In the genomic region with DNA sequence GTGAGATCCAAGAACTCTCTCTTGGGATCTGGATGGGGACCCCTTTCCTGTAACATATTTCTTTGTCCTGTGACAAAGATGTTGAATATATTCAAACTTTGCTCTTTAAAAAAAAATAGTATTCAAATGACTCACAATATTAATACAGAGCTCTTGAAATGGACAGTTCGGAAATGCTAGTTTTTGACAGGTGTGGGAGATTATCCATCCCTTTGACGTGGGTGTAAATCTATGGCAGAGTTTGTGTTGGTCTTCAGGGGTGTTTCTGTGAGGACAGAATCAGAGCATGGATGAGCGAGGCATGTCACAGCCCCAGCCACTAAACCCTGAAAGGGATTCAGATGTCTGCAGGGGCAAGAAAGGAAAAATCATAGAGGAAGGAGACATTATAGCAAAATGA, we compare ENCODE assay signal across 13 cellular contexts. TPM values are rescaled to one million over a fixed set of nuclear protein-coding genes. Genes with fewer than 3 reads are reported as not detected.
A peak's percentile ranks its signal among the peaks of the same experiment; 100 is the strongest.
DNase-seq lines count a peak whose midpoint lies in the region; ATAC-seq and TF ChIP-seq lines count a peak whose summit lies in the region.
"Had no signal": no experiment of that assay in that cellular context is flagged by ENCODE, and none has a peak within 500 bp of the region (broad histone marks: within the 10 kb centered on the region; RNA-seq: fewer than 3 reads in every experiment).

No MANE protein-coding gene starts in this region.

- POLR2A ChIA-PET in WTC11 (lab: Charles Lee) = no interaction called here

- no peaks in the 10 kb centered on the region for H3K9me3 ChIP-seq in skeletal muscle satellite cell (replicated peaks; ENCODE audit: low read length)

- H3K9me3 Mint-ChIP-seq in WTC11 = peaks cover 21% of the 10 kb centered on the region
- H3K9me3 Mint-ChIP-seq in nephron progenitor cell = peaks cover 56% of the 10 kb centered on the region
- H3K9me3 Mint-ChIP-seq in activated T-cell treated with anti-CD3 and anti-CD28 coated beads, Interleukin-2, amount 50 U/mL, for 24 hours = peaks cover 4% of the 10 kb centered on the region
- peaks cover 14% of the 10 kb centered on the region; the same call in 2 of the 3 replicates for H3K9me3 Mint-ChIP-seq in GM23338

- H3K36me3 ChIP-seq in skeletal muscle satellite cell (ENCODE audit: insufficient read depth, low read length) = no peaks in the 10 kb centered on the region
- no peaks in the 10 kb centered on the region for H3K36me3 ChIP-seq in GM23338 (ENCODE audit: insufficient read depth)

- H3K27me3 ChIP-seq in skeletal muscle satellite cell (ENCODE audit: control insufficient read depth, insufficient read depth, low read length) (no peaks in the 10 kb centered on the region), GM23338 (ENCODE audit: insufficient read depth) (no peaks in the 10 kb centered on the region)

- peak overlapping the region; percentile 28; the same call in 1 of the 2 replicates for H3K27ac Mint-ChIP-seq in WTC11
- H3K27ac Mint-ChIP-seq in nephron progenitor cell = peak overlapping the region; percentile 21
- no peak overlapping the region for H3K27ac Mint-ChIP-seq in activated T-cell treated with anti-CD3 and anti-CD28 coated beads, Interleukin-2, amount 50 U/mL, for 24 hours
- H3K27ac Mint-ChIP-seq in GM23338 = no peak overlapping the region
- H3K27ac Mint-ChIP-seq: CD4-positive, alpha-beta memory T cell had no signal

- H3K4me1 Mint-ChIP-seq in WTC11 = peaks cover 56% of the 10 kb centered on the region
- H3K4me1 Mint-ChIP-seq in nephron progenitor cell = peaks cover 35% of the 10 kb centered on the region
- no peaks in the 10 kb centered on the region for H3K4me1 Mint-ChIP-seq in activated T-cell treated with anti-CD3 and anti-CD28 coated beads, Interleukin-2, amount 50 U/mL, for 24 hours (ENCODE audit: low read depth)
- H3K4me1 Mint-ChIP-seq in GM23338 = peaks cover 39% of the 10 kb centered on the region
- H3K4me1 Mint-ChIP-seq: CD4-positive, alpha-beta memory T cell had no signal

- H3F3A ChIP-seq in GM23338 (replicated peaks; ENCODE audit: low read depth) = no peaks in the 10 kb centered on the region

- CTCF ChIA-PET in WTC11 (lab: Charles Lee) = no interaction called here

- no peaks in the 10 kb centered on the region for H3K9me2 ChIP-seq in GM23338 (ENCODE audit: insufficient read depth)

- no peak overlapping the region for H3K9ac ChIP-seq in skeletal muscle satellite cell (ENCODE audit: low read depth, low read length)

- no peak overlapping the region for H2AFZ ChIP-seq in GM23338

- H4K20me1 ChIP-seq in GM23338 (replicated peaks; ENCODE audit: insufficient read depth) = no peaks in the 10 kb centered on the region

- no peak overlapping the region for H3K4me3 ChIP-seq in skeletal muscle satellite cell (ENCODE audit: low read length)
- no peak overlapping the region for H3K4me3 ChIP-seq in GM23338

- no peak overlapping the region for H3K4me3 Mint-ChIP-seq in WTC11
- no peak overlapping the region for H3K4me3 Mint-ChIP-seq in nephron progenitor cell
- H3K4me3 Mint-ChIP-seq in activated T-cell treated with anti-CD3 and anti-CD28 coated beads, Interleukin-2, amount 50 U/mL, for 24 hours = no peak overlapping the region
- H3K4me3 Mint-ChIP-seq in GM23338 = no peak overlapping the region
- H3K4me3 Mint-ChIP-seq: CD4-positive, alpha-beta memory T cell had no signal

- TF ChIP-seq CTCF in WTC11 (IDR thresholded peaks at IDR 0.05) (no peak), nephron progenitor cell (IDR thresholded peaks at IDR 0.05) (no peak), GM23338 (conservative IDR thresholded peaks at IDR 0.05; ENCODE audit: low read depth in 2 of 2) (no peak)

- peaks cover 31% of the 10 kb centered on the region for H3K36me3 Mint-ChIP-seq in WTC11
- peaks cover 73% of the 10 kb centered on the region for H3K36me3 Mint-ChIP-seq in nephron progenitor cell (ENCODE audit: low read depth)
- no peaks in the 10 kb centered on the region for H3K36me3 Mint-ChIP-seq in activated T-cell treated with anti-CD3 and anti-CD28 coated beads, Interleukin-2, amount 50 U/mL, for 24 hours (ENCODE audit: low read depth)
- H3K36me3 Mint-ChIP-seq in GM23338 (ENCODE audit: low read depth) = peaks cover 32% of the 10 kb centered on the region; the same call in 2 of the 3 replicates
- H3K36me3 Mint-ChIP-seq: CD4-positive, alpha-beta memory T cell had no signal

- 0 out of 2 replicates have a peak, but pooled peaks cover 3% of the 10 kb centered on the region for H3K79me2 ChIP-seq in GM23338 (replicated peaks; ENCODE audit: insufficient read depth)

- H3K27me3 Mint-ChIP-seq in WTC11 (ENCODE audit: low read depth) (no peaks in the 10 kb centered on the region), nephron progenitor cell (ENCODE audit: low read depth, poor library complexity) (no peaks in the 10 kb centered on the region), GM23338 (ENCODE audit: insufficient read depth, low read depth, poor library complexity) (peaks cover 3% of the 10 kb centered on the region)
- no peaks in the 10 kb centered on the region for H3K27me3 Mint-ChIP-seq in activated T-cell treated with anti-CD3 and anti-CD28 coated beads, Interleukin-2, amount 50 U/mL, for 24 hours
- H3K27me3 Mint-ChIP-seq: CD4-positive, alpha-beta memory T cell had no signal

- DNase-seq in WTC11 (ENCODE audit: low spot score) (no peak), nephron progenitor cell (no peak), dedifferentiated amniotic fluid mesenchymal stem cell (ENCODE audit: extremely low spot score) (no peak), GM23338 (ENCODE audit: low spot score) (no peak)
- DNase-seq in activated T-cell treated with anti-CD3 and anti-CD28 coated beads, Interleukin-2, amount 50 U/mL, for 24 hours = no peak
- DNase-seq: C1 segment of cervical spinal cord; CD4-positive, alpha-beta memory T cell; COR-L47; DMS153; DND-41; GOT3; HCEC 1CT had no signal

- H3K4me1 ChIP-seq in skeletal muscle satellite cell (ENCODE audit: control insufficient read depth, insufficient read depth, low read length) (peaks cover 6% of the 10 kb centered on the region), GM23338 (ENCODE audit: insufficient read depth) (peaks cover 34% of the 10 kb centered on the region)

- H3K4me2 ChIP-seq in skeletal muscle satellite cell (ENCODE audit: low read length) = peak overlapping the region; percentile 22
- no peak overlapping the region for H3K4me2 ChIP-seq in GM23338

- ATAC-seq in WTC11 (no peak), GM23338 (no peak)

- no peak overlapping the region for H3K27ac ChIP-seq in GM23338 (ENCODE audit: low read depth)

TF ChIP-seq in WTC11, 78 proteins besides CTCF, POLR2A, EP300 and RAD21 (continues in another document):
- no peak for TF ChIP-seq NR3C1 (CRISPR knock-in tag; conservative IDR thresholded peaks at IDR 0.05; ENCODE audit: low read depth)
- TF ChIP-seq, protein P1, sequence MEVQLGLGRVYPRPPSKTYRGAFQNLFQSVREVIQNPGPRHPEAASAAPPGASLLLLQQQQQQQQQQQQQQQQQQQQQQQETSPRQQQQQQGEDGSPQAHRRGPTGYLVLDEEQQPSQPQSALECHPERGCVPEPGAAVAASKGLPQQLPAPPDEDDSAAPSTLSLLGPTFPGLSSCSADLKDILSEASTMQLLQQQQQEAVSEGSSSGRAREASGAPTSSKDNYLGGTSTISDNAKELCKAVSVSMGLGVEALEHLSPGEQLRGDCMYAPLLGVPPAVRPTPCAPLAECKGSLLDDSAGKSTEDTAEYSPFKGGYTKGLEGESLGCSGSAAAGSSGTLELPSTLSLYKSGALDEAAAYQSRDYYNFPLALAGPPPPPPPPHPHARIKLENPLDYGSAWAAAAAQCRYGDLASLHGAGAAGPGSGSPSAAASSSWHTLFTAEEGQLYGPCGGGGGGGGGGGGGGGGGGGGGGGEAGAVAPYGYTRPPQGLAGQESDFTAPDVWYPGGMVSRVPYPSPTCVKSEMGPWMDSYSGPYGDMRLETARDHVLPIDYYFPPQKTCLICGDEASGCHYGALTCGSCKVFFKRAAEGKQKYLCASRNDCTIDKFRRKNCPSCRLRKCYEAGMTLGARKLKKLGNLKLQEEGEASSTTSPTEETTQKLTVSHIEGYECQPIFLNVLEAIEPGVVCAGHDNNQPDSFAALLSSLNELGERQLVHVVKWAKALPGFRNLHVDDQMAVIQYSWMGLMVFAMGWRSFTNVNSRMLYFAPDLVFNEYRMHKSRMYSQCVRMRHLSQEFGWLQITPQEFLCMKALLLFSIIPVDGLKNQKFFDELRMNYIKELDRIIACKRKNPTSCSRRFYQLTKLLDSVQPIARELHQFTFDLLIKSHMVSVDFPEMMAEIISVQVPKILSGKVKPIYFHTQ (CRISPR knock-in tag; IDR thresholded peaks at IDR 0.05) = no peak
- TF ChIP-seq ATF1 (CRISPR knock-in tag; IDR thresholded peaks at IDR 0.05) = no peak
- no peak for TF ChIP-seq ELF4 (CRISPR knock-in tag; IDR thresholded peaks at IDR 0.05; ENCODE audit: low read depth)
- no peak for TF ChIP-seq JAZF1 (CRISPR knock-in tag; IDR thresholded peaks at IDR 0.05)

TF ChIP-seq in GM23338, 12 proteins besides CTCF, POLR2A, EP300 and RAD21 (continues in another document):
- TF ChIP-seq JUNB (IDR thresholded peaks at IDR 0.05; ENCODE audit: unreplicated experiment) = no peak
- no peak for TF ChIP-seq STAT1 (IDR thresholded peaks at IDR 0.05; ENCODE audit: unreplicated experiment)

RNA-seq across cellular contexts. Expression of gene TENM3, which starts 25.8 kb away (rescaled TPM):
- 58.1 to 71.0 TPM (median 59.7 TPM) in 3 replicates for total RNA-seq in WTC11 (2021)
- 17.5 and 55.7 TPM in 2 replicates for total RNA-seq in skeletal muscle satellite cell (2012; rRNA removed)
- 128 and 132 TPM in 2 replicates for total RNA-seq in GM23338 (2014; rRNA removed; shearing (Covaris generic))
- polyA plus RNA-seq in GM23338 (2016; fragmentation: Nextera tagmentation; extraction: Ambion mirVana) = 19.1 and 22.2 TPM in 2 replicates
- total RNA-seq: CD4-positive, alpha-beta memory T cell had no signal
- polyA plus RNA-seq: CD4-positive, alpha-beta memory T cell had no signal

Comparison
In these comparisons a context has a peak if more than half of its experiments do, and no peak if none do; other contexts are left out.
1. H3K27ac Mint-ChIP-seq: peak in WTC11 (single experiment) and nephron progenitor cell (single experiment); none in activated T-cell treated with anti-CD3 and anti-CD28 coated beads, Interleukin-2, amount 50 U/mL, for 24 hours (single experiment) and GM23338 (single experiment).